Comparison of ENCODE assay signal across 17 cellular contexts in the genomic region with DNA sequence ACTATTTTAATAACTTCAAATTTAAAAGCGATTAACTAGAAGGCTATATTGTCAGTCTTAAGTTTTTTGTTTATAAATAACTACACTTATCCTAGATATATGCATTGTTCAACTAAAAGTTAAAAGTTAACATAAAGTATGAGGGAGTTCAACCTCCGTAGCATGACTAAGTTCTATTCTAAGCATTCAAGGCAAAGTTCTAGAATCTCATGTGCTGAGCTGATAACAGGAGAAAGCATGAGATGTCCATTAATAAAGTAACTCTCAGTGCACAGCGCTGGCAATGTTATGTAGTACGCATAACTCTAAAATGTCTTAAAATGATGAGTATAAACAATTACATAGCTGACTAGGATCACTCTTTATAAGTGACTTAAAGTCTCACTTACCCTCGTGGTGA.
DNase-seq lines count a peak whose midpoint lies in the region; ATAC-seq, FAIRE-seq and TF ChIP-seq lines count a peak whose summit lies in the region.
"Had no signal": no experiment of that assay in that cellular context is flagged by ENCODE, and none has a peak within 500 bp of the region (broad histone marks: within the 10 kb centered on the region; RNA-seq: fewer than 3 reads in every experiment).

No MANE protein-coding gene starts in this region.

- no peaks in the 10 kb centered on the region for H3K9me2 ChIP-seq in hepatocyte (replicated peaks; ENCODE audit: insufficient read depth)

- H3K27ac Mint-ChIP-seq in stimulated activated effector memory CD8-positive, alpha-beta T cell treated with anti-CD3 and anti-CD28 coated beads, Interleukin-12 subunit alpha, Interleukin-12 subunit beta, amount 100 ng/mL, for 72 hours, result no peak overlapping the region
- H3K27ac Mint-ChIP-seq: CD4-positive, alpha-beta T cell; IgD-negative memory B cell had no signal

- H3K4me1 Mint-ChIP-seq in stimulated activated effector memory CD8-positive, alpha-beta T cell treated with anti-CD3 and anti-CD28 coated beads, Interleukin-12 subunit alpha, Interleukin-12 subunit beta, amount 100 ng/mL, for 72 hours, result peaks cover 10% of the 10 kb centered on the region

- in situ Hi-C loops in K562 (cut with MboI), result no loop called here
- in situ Hi-C loops in gastrocnemius medialis (cut with MboI; ENCODE audit: low sequenced_read_pairs in 4 of 4), result no loop called here

- WGBS in K562 (ENCODE audit: insufficient coverage, low coverage, missing lambda C conversion rate), result 25% methylated on average over 5 of the region's 5 CpGs
- 87% methylated on average over 5 of the region's 5 CpGs for WGBS in hepatocyte (ENCODE audit: low lambda C conversion rate, missing lambda C conversion rate)

- H3K9ac ChIP-seq in K562 (ENCODE audit: insufficient read depth in 1 of 2, low read depth in 2 of 2, low read length in 2 of 2), result no peak overlapping the region; a peak in 1 of 4 replicates
- H3K9ac ChIP-seq: GM23248 had no signal

- peaks cover 5% of the 10 kb centered on the region for H3K9me3 Mint-ChIP-seq in stimulated activated effector memory CD8-positive, alpha-beta T cell treated with anti-CD3 and anti-CD28 coated beads, Interleukin-12 subunit alpha, Interleukin-12 subunit beta, amount 100 ng/mL, for 72 hours

- H4K20me1 ChIP-seq in K562 (replicated peaks; ENCODE audit: control insufficient read depth, insufficient read depth, low read length) (no peaks in the 10 kb centered on the region), hepatocyte (ENCODE audit: insufficient read depth, poor library complexity, severe bottlenecking) (no peaks in the 10 kb centered on the region)

- peaks cover 6% of the 10 kb centered on the region for H3K36me3 Mint-ChIP-seq in stimulated activated effector memory CD8-positive, alpha-beta T cell treated with anti-CD3 and anti-CD28 coated beads, Interleukin-12 subunit alpha, Interleukin-12 subunit beta, amount 100 ng/mL, for 72 hours

- ATAC-seq in K562 (peak; percentile 87), gastrocnemius medialis (no peak)
- no peak for ATAC-seq in stimulated activated effector memory CD8-positive, alpha-beta T cell treated with anti-CD3 and anti-CD28 coated beads, Interleukin-12 subunit alpha, Interleukin-12 subunit beta, amount 100 ng/mL, for 72 hours
- ATAC-seq in activated CD4-positive, CD25-positive, alpha-beta regulatory T cell treated with anti-CD3 and anti-CD28 coated beads, Interleukin-2, amount 50 U/mL, for 24 hours, result no peak
- ATAC-seq: HepG2 had no signal

- no peak; the same call in 1 of the 2 replicates for TF ChIP-seq EP300 in K562 (IDR thresholded peaks at IDR 0.05; ENCODE audit: low read length)

- DNase-seq in K562 (ENCODE audit: extremely low read depth in 1 of 4, low spot score in 3 of 4), result peak in 2 of 4 experiments; percentile 30 to 50
- peak; percentile 4 for DNase-seq in hepatocyte (ENCODE audit: low spot score)
- no peak for DNase-seq in gastrocnemius medialis
- no peak for DNase-seq in stimulated activated effector memory CD8-positive, alpha-beta T cell treated with anti-CD3 and anti-CD28 coated beads, Interleukin-12 subunit alpha, Interleukin-12 subunit beta, amount 100 ng/mL, for 72 hours (ENCODE audit: low spot score in 2 of 2)
- DNase-seq in iPS-NIHi11 (ENCODE audit: low spot score), result no peak
- DNase-seq: AML-193; CD4-positive, alpha-beta T cell; DMS153; DMS79; GF-D8; GM23248 had no signal

- intact Hi-C loops in K562 (cut with micrococcal nuclease), result no loop called here
- intact Hi-C loops in gastrocnemius medialis (cut with DNase I; ENCODE audit: low total_unique reads), result no loop called here

- FAIRE-seq in G401.6 (lab: Jason Lieb, UNC) (peak; percentile 63), K562 (lab: Jason Lieb, UNC) (peak; percentile 73)
- FAIRE-seq: HepG2 had no signal

- no peak overlapping the region for H2AFZ ChIP-seq in K562 (ENCODE audit: low read depth, low read length)
- H2AFZ ChIP-seq in hepatocyte, result no peak overlapping the region
- H2AFZ ChIP-seq: GM23248 had no signal

- H3K27me3 ChIP-seq in K562 (ENCODE audit: control insufficient read depth in 2 of 2, insufficient read depth in 2 of 2, low read length in 2 of 2), result no peaks in the 10 kb centered on the region
- H3K27me3 ChIP-seq in hepatocyte, result no peaks in the 10 kb centered on the region
- H3K27me3 ChIP-seq in gastrocnemius medialis, result no peaks in the 10 kb centered on the region

- H3K36me3 ChIP-seq in K562 (ENCODE audit: control insufficient read depth, insufficient read depth, low read length) (no peaks in the 10 kb centered on the region), hepatocyte (replicated peaks; ENCODE audit: insufficient read depth, low read depth) (no peaks in the 10 kb centered on the region), gastrocnemius medialis (no peaks in the 10 kb centered on the region)
- H3K36me3 ChIP-seq: HAP-1 had no signal

- no peak overlapping the region for H3K4me3 Mint-ChIP-seq in stimulated activated effector memory CD8-positive, alpha-beta T cell treated with anti-CD3 and anti-CD28 coated beads, Interleukin-12 subunit alpha, Interleukin-12 subunit beta, amount 100 ng/mL, for 72 hours
- H3K4me3 Mint-ChIP-seq: CD4-positive, alpha-beta T cell; IgD-negative memory B cell had no signal

- no peak overlapping the region for H3K4me3 ChIP-seq in K562
- no peak overlapping the region for H3K4me3 ChIP-seq in hepatocyte
- H3K4me3 ChIP-seq in gastrocnemius medialis, result no peak overlapping the region
- H3K4me3 ChIP-seq: GM23248, HAP-1 had no signal

- no TSS peak for BruUV-seq in K562 (replicated peaks; lab: Mats Ljungman, UMichigan)

- H3K27ac ChIP-seq in K562 (ENCODE audit: extremely low read depth, low read depth, low read length) (peak overlapping the region; percentile 63; the same call in 1 of the 3 replicates), hepatocyte (no peak overlapping the region), gastrocnemius medialis (no peak overlapping the region)
- H3K27ac ChIP-seq: C4-2B, GM23248 had no signal

- no peak for TF ChIP-seq RAD21 in K562 (CRISPR knock-in tag; conservative IDR thresholded peaks at IDR 0.05 in 1 of 2, IDR thresholded peaks at IDR 0.05 in 1 of 2)

- H3K4me1 ChIP-seq in K562 (replicated peaks in 1 of 2; ENCODE audit: control insufficient read depth in 2 of 2, insufficient read depth in 2 of 2, low read length in 2 of 2), result peaks cover 0 to 7% of the 10 kb centered on the region in 2 experiments; a peak in 2 of 5 replicates
- no peaks in the 10 kb centered on the region for H3K4me1 ChIP-seq in hepatocyte (ENCODE audit: insufficient read depth)
- no peaks in the 10 kb centered on the region for H3K4me1 ChIP-seq in gastrocnemius medialis
- H3K4me1 ChIP-seq: HAP-1 had no signal

- TF ChIP-seq CTCF in K562 (IDR thresholded peaks at IDR 0.05 in 2 of 3, conservative IDR thresholded peaks at IDR 0.05 in 1 of 3; ENCODE audit: insufficient read depth in 2 of 3, low read depth in 1 of 3, low read length in 3 of 3), result no peak
- TF ChIP-seq CTCF in hepatocyte (IDR thresholded peaks at IDR 0.05; ENCODE audit: poor library complexity), result no peak
- TF ChIP-seq CTCF in gastrocnemius medialis (IDR thresholded peaks at IDR 0.05 in 4 of 5, conservative IDR thresholded peaks at IDR 0.05 in 1 of 5), result no peak

- CTCF ChIA-PET in K562 (lab: Yijun Ruan, JAX; ENCODE audit: low intra/inter-chr PET ratio), result no interaction called here

- H3K4me2 ChIP-seq in K562 (ENCODE audit: insufficient read depth, low read length) (no peak overlapping the region), hepatocyte (no peak overlapping the region)

- H3K9me1 ChIP-seq in K562 (ENCODE audit: control insufficient read depth, insufficient read depth, low read length), result no peaks in the 10 kb centered on the region

- POLR2A ChIA-PET in K562 (lab: Yijun Ruan, JAX), result interaction anchor here (1.1 kb wide), 1 partner anchor 14 kb away, joined by 3 read pairs; no protein-coding TSS in a partner anchor

- H3K9me3 ChIP-seq in K562 (replicated peaks; ENCODE audit: control insufficient read depth, insufficient read depth, low read depth, low read length), result 0 out of 2 replicates have a peak, but pooled peaks cover 3% of the 10 kb centered on the region
- no peaks in the 10 kb centered on the region for H3K9me3 ChIP-seq in hepatocyte (ENCODE audit: low read depth)
- no peaks in the 10 kb centered on the region for H3K9me3 ChIP-seq in gastrocnemius medialis
- H3K9me3 ChIP-seq: HAP-1 had no signal

- H3K79me2 ChIP-seq in K562 (ENCODE audit: control insufficient read depth, insufficient read depth, low read length) (no peaks in the 10 kb centered on the region), hepatocyte (peaks cover 2% of the 10 kb centered on the region)

- TF ChIP-seq POLR2A in K562 (conservative IDR thresholded peaks at IDR 0.05) (no peak), gastrocnemius medialis (IDR thresholded peaks at IDR 0.05) (no peak)

TF ChIP-seq in K562, 482 proteins besides CTCF, POLR2A, EP300 and RAD21 (continues in another document):
- TF ChIP-seq ARID1B (IDR thresholded peaks at IDR 0.05), result peak; percentile 67
- TF ChIP-seq HNRNPL (IDR thresholded peaks at IDR 0.05; ENCODE audit: low read depth, low read length), result no peak
- TF ChIP-seq DPF2 (IDR thresholded peaks at IDR 0.05), result peak; percentile 53; the same call in 1 of the 2 replicates
- 0 out of 2 replicates have a peak, but pooled peaks have one; percentile 20 for TF ChIP-seq FOSL1 (tag; conservative IDR thresholded peaks at IDR 0.05)
- no peak for TF ChIP-seq SREBF1 (IDR thresholded peaks at IDR 0.05; ENCODE audit: borderline replicate concordance, low read depth, low read length)
